In the genomic region with DNA sequence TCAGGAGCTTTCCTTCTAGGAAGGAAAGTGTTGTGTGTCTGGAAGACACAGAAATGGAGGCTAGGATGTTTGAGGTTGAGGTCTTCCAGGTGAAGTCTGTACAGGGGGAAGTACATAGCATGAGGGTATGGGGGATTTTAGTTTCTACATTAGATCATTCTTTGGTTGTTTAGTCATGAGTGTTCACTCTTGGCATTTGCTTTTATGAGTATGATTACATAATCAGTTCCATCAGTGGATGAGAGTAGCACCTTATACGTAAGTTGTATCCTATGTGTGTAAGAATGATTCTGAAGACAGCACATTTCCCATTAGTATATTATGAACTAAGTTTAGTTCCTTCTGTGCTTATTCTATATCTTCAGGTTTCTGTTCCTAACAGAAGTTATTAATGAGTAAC, we compare ENCODE assay signal across 1 cellular context.
TF ChIP-seq lines count a peak whose summit lies in the region.

No MANE protein-coding gene starts in this region.

TF ChIP-seq in GM23338, 12 proteins besides CTCF, POLR2A, EP300 and RAD21 (continued from another document):
- TF ChIP-seq JUNB (IDR thresholded peaks at IDR 0.05; ENCODE audit: unreplicated experiment) (no peak), ZNF462 (CRISPR knock-in tag; IDR thresholded peaks at IDR 0.05) (no peak), ZNF331 (CRISPR knock-in tag; IDR thresholded peaks at IDR 0.05; ENCODE audit: low read depth) (no peak)
